Comparison of ENCODE assay signal across 9 cellular contexts in the genomic region with DNA sequence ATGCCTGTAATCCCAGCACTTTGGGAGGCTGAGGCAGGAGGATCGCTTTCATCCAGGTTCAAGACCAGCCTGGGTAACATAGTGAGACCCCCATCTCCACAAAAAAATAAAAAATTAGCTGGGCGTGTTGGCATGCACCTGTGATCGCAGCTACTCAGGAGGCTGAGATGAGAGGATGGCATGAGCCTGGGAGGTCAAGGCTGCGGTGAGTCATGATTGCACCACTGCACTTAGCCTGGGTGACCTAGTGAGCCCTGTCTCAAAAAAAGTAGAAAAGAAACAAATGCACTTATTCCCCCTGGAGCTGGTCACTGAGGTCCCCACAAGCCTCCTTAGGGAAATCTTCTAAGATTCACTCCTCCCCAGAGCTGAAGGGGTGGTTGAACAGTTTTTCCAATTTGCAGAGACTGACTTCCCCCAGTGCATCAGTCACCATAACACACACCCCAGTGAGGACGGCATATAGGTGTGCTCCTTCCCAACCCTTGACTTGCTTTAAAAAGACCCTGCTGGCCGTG. TPM values are rescaled to one million over a fixed set of nuclear protein-coding genes. Genes with fewer than 3 reads are reported as not detected.
DNase-seq lines count a peak whose midpoint lies in the region; ATAC-seq, FAIRE-seq and TF ChIP-seq lines count a peak whose summit lies in the region.
"Had no signal": no experiment of that assay in that cellular context is flagged by ENCODE, and none has a peak within 500 bp of the region (broad histone marks: within the 10 kb centered on the region; RNA-seq: fewer than 3 reads in every experiment).

No MANE protein-coding gene starts in this region.

- no peak overlapping the region for H3K18ac ChIP-seq in IMR-90 (ENCODE audit: low read depth, low read length)

- H4K20me1 ChIP-seq in IMR-90 (ENCODE audit: insufficient read depth, low read length) (peaks cover 12% of the 10 kb centered on the region; the same call in 1 of the 2 replicates), HepG2 (ENCODE audit: insufficient read depth, low read length) (no peaks in the 10 kb centered on the region)

- 0 out of 2 replicates have a peak overlapping the region, but pooled peaks have one; percentile 12 for H4K91ac ChIP-seq in IMR-90 (ENCODE audit: insufficient read depth, low read depth, low read length)

- TF ChIP-seq EP300 in HepG2 (IDR thresholded peaks at IDR 0.05; ENCODE audit: low read depth in 2 of 2, low read length in 2 of 2) (no peak), HepG2 (CRISPR knock-in tag; IDR thresholded peaks at IDR 0.05; ENCODE audit: borderline replicate concordance) (no peak)

- no peak overlapping the region for H2BK15ac ChIP-seq in IMR-90 (ENCODE audit: low read depth, low read length)

- no peak for TF ChIP-seq RAD21 in IMR-90 (IDR thresholded peaks at IDR 0.05; ENCODE audit: low read length)
- no peak for TF ChIP-seq RAD21 in HepG2 (CRISPR knock-in tag; IDR thresholded peaks at IDR 0.05)

- H2AFZ ChIP-seq in IMR-90 (replicated peaks; ENCODE audit: low read length, poor library complexity) (no peak overlapping the region), HepG2 (ENCODE audit: low read length) (no peak overlapping the region)

- H4K5ac ChIP-seq in IMR-90 (ENCODE audit: low read depth, low read length), result no peak overlapping the region

- H3K56ac ChIP-seq in IMR-90 (ENCODE audit: extremely low read depth, insufficient read depth, low read length), result no peak overlapping the region

- H3K9ac ChIP-seq in IMR-90 (ENCODE audit: low read depth, low read length) (no peak overlapping the region), HepG2 (ENCODE audit: insufficient read depth, low read depth, low read length) (no peak overlapping the region; the same call in 1 of the 2 replicates)

- H3K4ac ChIP-seq in IMR-90 (ENCODE audit: low read depth, low read length), result peak overlapping the region; percentile 14; the same call in 1 of the 2 replicates

- H3K79me2 ChIP-seq in HepG2 (ENCODE audit: insufficient read depth, low read length), result no peaks in the 10 kb centered on the region

- no peak overlapping the region for H2BK5ac ChIP-seq in IMR-90 (ENCODE audit: low read depth, low read length, poor library complexity, severe bottlenecking)

- DNase-seq in IMR-90, result no peak
- DNase-seq in breast epithelium (ENCODE audit: low spot score in 2 of 2), result no peak
- no peak for DNase-seq in HepG2 (ENCODE audit: low spot score)
- DNase-seq in substantia nigra (lab: John Stamatoyannopoulos, UW), result no peak
- no peak for DNase-seq in NCI-H526 (lab: John Stamatoyannopoulos, UW)
- no peak for DNase-seq in activated CD4-positive, CD25-positive, alpha-beta regulatory T cell treated with anti-CD3 and anti-CD28 coated beads, Interleukin-2, amount 50 U/mL, for 72 hours
- DNase-seq in hippocampal formation (lab: John Stamatoyannopoulos, UW), result no peak
- no peak for DNase-seq in globus pallidus (ENCODE audit: low spot score)
- DNase-seq: effector memory CD8-positive, alpha-beta T cell had no signal

- H3K14ac ChIP-seq in IMR-90 (replicated peaks; ENCODE audit: low read depth, low read length), result no peak overlapping the region

- H2AK9ac ChIP-seq in IMR-90 (replicated peaks; ENCODE audit: low read depth, low read length, poor library complexity), result no peak overlapping the region

- no peak for ATAC-seq in IMR-90 (ENCODE audit: low read depth)
- no peak for ATAC-seq in HepG2
- ATAC-seq: effector memory CD8-positive, alpha-beta T cell had no signal

- in situ Hi-C loops in IMR-90 (cut with MboI; ENCODE audit: low sequenced_read_pairs), result no loop called here
- in situ Hi-C loops in HepG2 (cut with HindIII; ENCODE audit: extremely low pct_ligation_motif_present, low pct_unique_long_range_greater_than_20kb), result no loop called here

- peaks cover 3 to 52% of the 10 kb centered on the region in 2 experiments; a peak in 2 of 4 replicates for H3K79me1 ChIP-seq in IMR-90 (ENCODE audit: low read depth in 1 of 2, low read length in 2 of 2)

- H3K9me3 ChIP-seq in IMR-90 (ENCODE audit: control insufficient read depth, insufficient read depth, low read length) (no peaks in the 10 kb centered on the region), breast epithelium (no peaks in the 10 kb centered on the region), HepG2 (ENCODE audit: low read length) (no peaks in the 10 kb centered on the region)

- peak overlapping the region; percentile 12; the same call in 1 of the 2 replicates for H2BK120ac ChIP-seq in IMR-90 (ENCODE audit: low read depth, low read length)

- no peaks in the 10 kb centered on the region; the same call in 1 of the 2 replicates for H3K27me3 ChIP-seq in IMR-90 (ENCODE audit: control insufficient read depth, insufficient read depth, low read length)
- H3K27me3 ChIP-seq in breast epithelium, result no peaks in the 10 kb centered on the region
- peaks cover 9 to 48% of the 10 kb centered on the region in 2 experiments for H3K27me3 ChIP-seq in HepG2 (ENCODE audit: control insufficient read depth in 1 of 2, insufficient read depth in 2 of 2, low read length in 2 of 2)

- no peak for TF ChIP-seq POLR2A in IMR-90 (IDR thresholded peaks at IDR 0.05; ENCODE audit: low read depth, low read length)
- no peak for TF ChIP-seq POLR2A in breast epithelium (IDR thresholded peaks at IDR 0.05)
- TF ChIP-seq POLR2A in HepG2 (IDR thresholded peaks at IDR 0.05; ENCODE audit: insufficient read depth in 1 of 2, low read depth in 2 of 2, low read length in 2 of 2), result no peak

- FAIRE-seq in HepG2 (lab: Jason Lieb, UNC), result no peak

- TF ChIP-seq CTCF in IMR-90 (conservative IDR thresholded peaks at IDR 0.05; ENCODE audit: low read depth, low read length) (no peak), breast epithelium (IDR thresholded peaks at IDR 0.05) (no peak), HepG2 (CRISPR knock-in tag; IDR thresholded peaks at IDR 0.05) (no peak)

- H3K23ac ChIP-seq in IMR-90 (ENCODE audit: low read depth, low read length), result 0 out of 2 replicates have a peak overlapping the region, but pooled peaks have one; percentile 45

- CTCF ChIA-PET in IMR-90 (lab: Yijun Ruan, JAX) (interaction anchor here (1.1 to 2.1 kb wide), 2 partner anchors 13 to 77 kb away, joined by 4 to 8 read pairs; no protein-coding TSS in a partner anchor), HepG2 (lab: Yijun Ruan, JAX; ENCODE audit: low intra/inter-chr PET ratio, low total read pairs) (no interaction called here)

- intact Hi-C loops in IMR-90 (cut with micrococcal nuclease) (no loop called here), breast epithelium (cut with DNase I; ENCODE audit: low total_unique reads) (no loop called here), HepG2 (cut with micrococcal nuclease; ENCODE audit: unreplicated experiment) (no loop called here)

- H2AK5ac ChIP-seq in IMR-90 (ENCODE audit: low read depth, low read length), result peak overlapping the region; percentile 3; the same call in 1 of the 2 replicates

- H3K4me3 ChIP-seq in IMR-90 (ENCODE audit: insufficient read depth, low read depth, low read length) (no peak overlapping the region), breast epithelium (peak overlapping the region; percentile 75 to 93 (median 88)), HepG2 (replicated peaks in 1 of 3; ENCODE audit: insufficient read depth in 1 of 3, low read depth in 2 of 3, low read length in 3 of 3) (no peak overlapping the region)

- WGBS in IMR-90 (ENCODE audit: extremely low coverage in 2 of 2, insufficient read length in 1 of 2), 2 experiments, result 80% methylated on average over 1 of the region's 6 CpGs; no CpG with 5 or more reads in 1 of the 2 experiments
- 67% methylated on average over 6 of the region's 6 CpGs for WGBS in HepG2 (ENCODE audit: low lambda C conversion rate)

- no peak overlapping the region; the same call in 1 of the 2 replicates for H3K4me2 ChIP-seq in IMR-90 (ENCODE audit: low read depth, low read length)
- peak overlapping the region; percentile 81 for H3K4me2 ChIP-seq in HepG2 (ENCODE audit: low read depth, low read length)

- POLR2A ChIA-PET in IMR-90 (lab: Charles Lee; ENCODE audit: unreplicated experiment) (no interaction called here), HepG2 (lab: Yijun Ruan, JAX) (interaction anchor here (0.9 to 3.2 kb wide), 6 partner anchors 18 to 83 kb away, joined by 3 to 14 read pairs (median 4); no protein-coding TSS in a partner anchor)

- no TSS peak for BruUV-seq in IMR-90 (replicated peaks; lab: Mats Ljungman, UMichigan)
- no TSS peak for BruUV-seq in HepG2 (replicated peaks; lab: Mats Ljungman, UMichigan)

- no peak overlapping the region for H4K8ac ChIP-seq in IMR-90 (ENCODE audit: low read depth in 2 of 2, low read length in 2 of 2)

- H3K4me1 ChIP-seq in IMR-90 (ENCODE audit: control insufficient read depth, insufficient read depth, low read length) (peaks cover 16% of the 10 kb centered on the region; the same call in 1 of the 2 replicates), breast epithelium (peaks cover 0 to 19% of the 10 kb centered on the region in 2 donors), HepG2 (ENCODE audit: insufficient read depth, low read length) (peaks cover 56% of the 10 kb centered on the region)

- peaks cover 16% of the 10 kb centered on the region for H3K9me1 ChIP-seq in IMR-90 (ENCODE audit: insufficient read depth, low read length)

- H3K36me3 ChIP-seq in IMR-90 (ENCODE audit: control insufficient read depth, insufficient read depth, low read length) (no peaks in the 10 kb centered on the region), breast epithelium (no peaks in the 10 kb centered on the region), HepG2 (replicated peaks in 1 of 2; ENCODE audit: control insufficient read depth in 1 of 2, insufficient read depth in 2 of 2, low read length in 2 of 2) (no peaks in the 10 kb centered on the region)

- H3K27ac ChIP-seq in IMR-90 (ENCODE audit: insufficient read depth, low read length) (no peak overlapping the region), breast epithelium (peak overlapping the region; percentile 95 to 98), HepG2 (ENCODE audit: extremely low read length, insufficient read depth, low read length) (no peak overlapping the region), substantia nigra (ENCODE audit: low read depth, low read length, poor library complexity, severe bottlenecking) (peak overlapping the region; percentile 97)

- no peak overlapping the region; the same call in 1 of the 2 replicates for H2BK20ac ChIP-seq in IMR-90 (ENCODE audit: low read depth, low read length)

- dilution Hi-C loops in IMR-90 (cut with HindIII; ENCODE audit: low sequenced_read_pairs, unreplicated experiment), result no loop called here

RNA-seq across cellular contexts. Expression of a gene that starts 1.6 kb away (rescaled TPM):
- total RNA-seq in IMR-90 (2012; rRNA removed) (48.8 and 70.0 TPM in 2 replicates), breast epithelium (100 to 1,000 TPM in 2 of 3 donors, 10 to 100 TPM in 1; 91.1 to 436 (median 243) TPM), HepG2 (2016; rRNA removed; fragmentation: Illumina TruSeq; extraction: Trizol) (4.3 and 5.8 TPM in 2 replicates)
- polyA plus RNA-seq in IMR-90 (2012; rRNA removed) (69.1 and 70.9 TPM in 2 replicates), HepG2 (2011; rRNA removed) (38.3 and 40.1 TPM in 2 replicates)
- polyA plus RNA-seq in IMR-90 (2012; cell fraction: cytosol; rRNA removed), result 50.1 and 55.3 TPM in 2 replicates
- polyA plus RNA-seq in IMR-90 (2012; cell fraction: nucleus; rRNA removed; ENCODE audit: low replicate concordance), result 19.2 and 35.5 TPM in 2 replicates
- 1.3 and 2.0 TPM in 2 replicates for total RNA-seq in HepG2 (2016; cell fraction: cytosol; rRNA removed; fragmentation: Illumina TruSeq; extraction: Trizol; ENCODE audit: low read depth)
- total RNA-seq in HepG2 (2016; cell fraction: insoluble cytoplasmic fraction; rRNA removed; fragmentation: Illumina TruSeq; extraction: Trizol), result 2.4 and 6.9 TPM in 2 replicates
- total RNA-seq in HepG2 (2016; cell fraction: membrane; rRNA removed; fragmentation: Illumina TruSeq; extraction: Trizol), result 2.1 and 2.4 TPM in 2 replicates
- 5.9 and 6.5 TPM in 2 replicates for total RNA-seq in HepG2 (2016; cell fraction: nucleus; rRNA removed; fragmentation: Illumina TruSeq; extraction: Trizol)
- 30.3 and 47.3 TPM in 2 replicates for polyA plus RNA-seq in HepG2 (2011; cell fraction: cytosol; rRNA removed)
- polyA plus RNA-seq in HepG2 (2011; cell fraction: nucleus; rRNA removed), result 15.2 and 20.2 TPM in 2 replicates
- 30.0 and 52.7 TPM in 2 replicates for polyA plus RNA-seq in HepG2 (2012)
- polyA plus RNA-seq in HepG2 (2016; cell fraction: cytosol; fragmentation: Illumina TruSeq; extraction: Trizol; ENCODE audit: low read depth), result 1.4 and 1.8 TPM in 2 replicates
- 5.2 and 5.4 TPM in 2 replicates for polyA plus RNA-seq in HepG2 (2016; cell fraction: insoluble cytoplasmic fraction; fragmentation: Illumina TruSeq; extraction: Trizol; ENCODE audit: low read depth)
- 1.9 and 2.4 TPM in 2 replicates for polyA plus RNA-seq in HepG2 (2016; cell fraction: membrane; fragmentation: Illumina TruSeq; extraction: Trizol; ENCODE audit: low read depth)
- polyA plus RNA-seq in HepG2 (2016; cell fraction: nucleus; fragmentation: Illumina TruSeq; extraction: Trizol; ENCODE audit: insufficient read depth, low read depth), result 10.1 and 12.9 TPM in 2 replicates
- polyA minus RNA-seq in HepG2 (2011; rRNA and poly(A)+ RNA removed; ENCODE audit: low replicate concordance), result 21.6 and 243 TPM in 2 replicates
- polyA minus RNA-seq in HepG2 (2011; cell fraction: cytosol; rRNA and poly(A)+ RNA removed), result 12.1 and 13.6 TPM in 2 replicates
- polyA minus RNA-seq in HepG2 (2011; cell fraction: nucleus; rRNA and poly(A)+ RNA removed), result 8.9 and 10.4 TPM in 2 replicates

Comparison
In these comparisons a context has a peak if more than half of its experiments do, and no peak if none do; other contexts are left out.
1. H3K27ac ChIP-seq: peak in breast epithelium (2 of 2) and substantia nigra (single experiment); none in IMR-90 (single experiment) and HepG2 (single experiment).
2. H3K4me3 ChIP-seq: peak in breast epithelium (3 of 3); none in IMR-90 (single experiment) and HepG2 (0 of 3).